Comparison of ENCODE assay signal across 8 cellular contexts in genomic region chr3:113697192-113698090, GRCh38. TPM values are rescaled to one million over a fixed set of nuclear protein-coding genes. Genes with fewer than 3 reads are reported as not detected.
DNase-seq lines count a peak whose midpoint lies in the region; ATAC-seq and TF ChIP-seq lines count a peak whose summit lies in the region.

No MANE protein-coding gene starts in this region.

- no peaks in the 10 kb centered on the region for H3K9me3 Mint-ChIP-seq in endothelial cell (ENCODE audit: unreplicated experiment)

- H3K9me3 ChIP-seq in AG04450 (ENCODE audit: control insufficient read depth, insufficient read depth, low read length) (no peaks in the 10 kb centered on the region; the same call in 1 of the 2 replicates), SK-N-MC (ENCODE audit: low read depth, low read length) (no peaks in the 10 kb centered on the region), mammary epithelial cell (replicated peaks; ENCODE audit: insufficient read depth, low read length) (no peaks in the 10 kb centered on the region)

- no peak overlapping the region for H3K4me3 Mint-ChIP-seq in endothelial cell (ENCODE audit: unreplicated experiment)

- H4K20me1 ChIP-seq in mammary epithelial cell (ENCODE audit: insufficient read depth, low read length): no peaks in the 10 kb centered on the region

- H3K27me3 Mint-ChIP-seq in endothelial cell (ENCODE audit: unreplicated experiment): peaks cover 9% of the 10 kb centered on the region

- no peak for ATAC-seq in GM19452 (IDR thresholded peaks at IDR 0.05; ENCODE audit: unreplicated experiment)

- H3K27ac ChIP-seq in AG04450 (ENCODE audit: low read depth, low read length): peak overlapping the region; percentile 73
- H3K27ac ChIP-seq in SK-N-MC: no peak overlapping the region
- peak overlapping the region; percentile 69 for H3K27ac ChIP-seq in mammary epithelial cell (ENCODE audit: insufficient read depth, low read depth, low read length)

- H3K27ac Mint-ChIP-seq in endothelial cell (ENCODE audit: unreplicated experiment): no peak overlapping the region

- peak overlapping the region; percentile 85 for H3K9ac ChIP-seq in SK-N-MC (ENCODE audit: insufficient read length)
- peak overlapping the region; percentile 90 for H3K9ac ChIP-seq in mammary epithelial cell (ENCODE audit: insufficient read depth, low read length)

- DNase-seq in AG04450 (ENCODE audit: low read depth, low spot score) (no peak), GM20000 (ENCODE audit: low spot score) (peak; percentile 40), SK-N-MC (ENCODE audit: low read depth, low spot score) (no peak), mammary epithelial cell (peak; percentile 26), kidney glomerular epithelial cell (lab: John Stamatoyannopoulos, UW) (peak; percentile 45), endothelial cell (ENCODE audit: low spot score) (no peak)
- peak; percentile 4 for DNase-seq in stimulated activated naive CD4-positive, alpha-beta T cell treated with Interleukin-2 at 50 U/mL for 16 hours (lab: John Stamatoyannopoulos, UW)

- peaks cover 10% of the 10 kb centered on the region for H3K36me3 Mint-ChIP-seq in endothelial cell (ENCODE audit: low read depth, unreplicated experiment)

- H3K36me3 ChIP-seq in SK-N-MC (ENCODE audit: insufficient read depth, low read length): no peaks in the 10 kb centered on the region
- no peaks in the 10 kb centered on the region for H3K36me3 ChIP-seq in mammary epithelial cell (ENCODE audit: insufficient read depth, low read length)

- H3K27me3 ChIP-seq in AG04450 (ENCODE audit: control insufficient read depth, insufficient read depth, low read length): no peaks in the 10 kb centered on the region
- no peaks in the 10 kb centered on the region for H3K27me3 ChIP-seq in mammary epithelial cell (ENCODE audit: insufficient read depth, low read length)

- TF ChIP-seq CTCF in AG04450 (IDR thresholded peaks at IDR 0.05; ENCODE audit: low read depth, low read length): no peak
- TF ChIP-seq CTCF in GM20000 (IDR thresholded peaks at IDR 0.05; ENCODE audit: extremely low read depth, missing control alignments): no peak
- no peak for TF ChIP-seq CTCF in mammary epithelial cell (conservative IDR thresholded peaks at IDR 0.05 in 1 of 2, IDR thresholded peaks at IDR 0.05 in 1 of 2; ENCODE audit: extremely low read depth in 1 of 2, insufficient read depth in 1 of 2, low read depth in 1 of 2, low read length in 2 of 2)
- no peak for TF ChIP-seq CTCF in endothelial cell (IDR thresholded peaks at IDR 0.05; ENCODE audit: unreplicated experiment)

- intact Hi-C loops in mammary epithelial cell (cut with micrococcal nuclease): loop anchor here (2.0 kb wide), 1 partner anchor 49 kb away; the partner anchor contains the start of genes ATP6V1A and NAA50

- no TSS peak for BruUV-seq in mammary epithelial cell (replicated peaks; lab: Mats Ljungman, UMichigan)

- 3% methylated on average over 16 of the region's 17 CpGs for WGBS in mammary epithelial cell (ENCODE audit: low coverage, missing lambda C conversion rate)

- H3K4me3 ChIP-seq in AG04450 (ENCODE audit: low read depth, low read length): peak overlapping the region; percentile 86
- peak overlapping the region; percentile 89 for H3K4me3 ChIP-seq in SK-N-MC
- peak overlapping the region; percentile 76 to 96 (median 88) for H3K4me3 ChIP-seq in mammary epithelial cell (replicated peaks in 1 of 3; ENCODE audit: insufficient read depth in 1 of 3, low read depth in 2 of 3, low read length in 3 of 3)

- dilution Hi-C loops in mammary epithelial cell (cut with HindIII; ENCODE audit: low sequenced_read_pairs): no loop called here

- peaks cover 49% of the 10 kb centered on the region for H3K79me2 ChIP-seq in mammary epithelial cell (ENCODE audit: insufficient read depth, low read length)

- CTCF ChIA-PET in AG04450 (lab: Charles Lee) (interaction anchor here (1.0 kb wide), 1 partner anchor 39 kb away, joined by 3 read pairs; no protein-coding TSS in a partner anchor), mammary epithelial cell (lab: Charles Lee; ENCODE audit: low non-redundant PET) (no interaction called here)

- H3K4me1 ChIP-seq in mammary epithelial cell (ENCODE audit: insufficient read depth, low read length): peaks cover 10% of the 10 kb centered on the region

- peak overlapping the region; percentile 98 for H2AFZ ChIP-seq in mammary epithelial cell (ENCODE audit: low read depth, low read length)

- peaks cover 23% of the 10 kb centered on the region for H3K4me1 Mint-ChIP-seq in endothelial cell (ENCODE audit: unreplicated experiment)

- POLR2A ChIA-PET in AG04450 (lab: Yijun Ruan, JAX): interaction anchor here (0.9 kb wide), 1 partner anchor 38 kb away, joined by 3 read pairs; no protein-coding TSS in a partner anchor

- H3K4me2 ChIP-seq in mammary epithelial cell (ENCODE audit: insufficient read depth, low read depth, low read length): peak overlapping the region; percentile 96

- in situ Hi-C loops in mammary epithelial cell (cut with MboI; ENCODE audit: low sequenced_read_pairs in 2 of 2): no loop called here

RNA-seq across cellular contexts. Expression of gene USF3, which starts 1.0 kb away (rescaled TPM):
- polyA plus RNA-seq in AG04450 (2011; rRNA removed) (11.7 and 15.4 TPM in 2 replicates), mammary epithelial cell (9.0 TPM)
- polyA minus RNA-seq in AG04450 (2011; rRNA and poly(A)+ RNA removed): 26.2 and 34.6 TPM in 2 replicates
- total RNA-seq in mammary epithelial cell (10 to 100 TPM; 10.8 to 11.0 TPM), endothelial cell (ENCODE audit: unreplicated experiment) (15.4 TPM)
- polyA minus RNA-seq in mammary epithelial cell: 15.2 TPM

RNA-seq across cellular contexts. Expression of gene NAA50, which starts 48.6 kb away (rescaled TPM):
- polyA plus RNA-seq in AG04450 (2011; rRNA removed): 95.9 and 129 TPM in 2 replicates
- 34.9 and 66.2 TPM in 2 replicates for polyA minus RNA-seq in AG04450 (2011; rRNA and poly(A)+ RNA removed)
- total RNA-seq in mammary epithelial cell: 100 to 1,000 TPM; 201 to 257 TPM
- 122 TPM for polyA plus RNA-seq in mammary epithelial cell
- 51.7 TPM for polyA minus RNA-seq in mammary epithelial cell
- total RNA-seq in endothelial cell (ENCODE audit: unreplicated experiment): 76.7 TPM

RNA-seq across cellular contexts. Expression of gene ATP6V1A, which starts 49.4 kb away (rescaled TPM):
- polyA plus RNA-seq in AG04450 (2011; rRNA removed): 64.4 and 83.0 TPM in 2 replicates
- 73.2 and 107 TPM in 2 replicates for polyA minus RNA-seq in AG04450 (2011; rRNA and poly(A)+ RNA removed)
- total RNA-seq in mammary epithelial cell: 100 to 1,000 TPM in 1 of 2 donors, 10 to 100 TPM in 1; 70.6 to 170 TPM
- polyA plus RNA-seq in mammary epithelial cell: 32.6 TPM
- 125 TPM for polyA minus RNA-seq in mammary epithelial cell
- total RNA-seq in endothelial cell (ENCODE audit: unreplicated experiment): 71.3 TPM

Comparison
In these comparisons a context has a peak if more than half of its experiments do, and no peak if none do; other contexts are left out.
1. DNase-seq: peak in GM20000 (single experiment), mammary epithelial cell (single experiment), kidney glomerular epithelial cell (single experiment) and stimulated activated naive CD4-positive, alpha-beta T cell treated with Interleukin-2 at 50 U/mL for 16 hours (single experiment); none in AG04450 (single experiment), SK-N-MC (single experiment) and endothelial cell (single experiment).
2. Peak in every context shown above with its lines, with median percentiles within 50 percentile points of each other: H3K4me3 ChIP-seq.